Comparison of ENCODE assay signal across 4 cellular contexts in genomic region chr14:28982228-28982627, GRCh38.
"Had no signal": no experiment of that assay in that cellular context is flagged by ENCODE, and none has a peak within 500 bp of the region (broad histone marks: within the 10 kb centered on the region; RNA-seq: fewer than 3 reads in every experiment).

No MANE protein-coding gene starts in this region.

- DNase-seq: H9, HCEC 1CT, KBM-7 had no signal

- H3K4me3 ChIP-seq: GM23338 had no signal
